1 cellular context compared by ENCODE assay signal in the genomic region with DNA sequence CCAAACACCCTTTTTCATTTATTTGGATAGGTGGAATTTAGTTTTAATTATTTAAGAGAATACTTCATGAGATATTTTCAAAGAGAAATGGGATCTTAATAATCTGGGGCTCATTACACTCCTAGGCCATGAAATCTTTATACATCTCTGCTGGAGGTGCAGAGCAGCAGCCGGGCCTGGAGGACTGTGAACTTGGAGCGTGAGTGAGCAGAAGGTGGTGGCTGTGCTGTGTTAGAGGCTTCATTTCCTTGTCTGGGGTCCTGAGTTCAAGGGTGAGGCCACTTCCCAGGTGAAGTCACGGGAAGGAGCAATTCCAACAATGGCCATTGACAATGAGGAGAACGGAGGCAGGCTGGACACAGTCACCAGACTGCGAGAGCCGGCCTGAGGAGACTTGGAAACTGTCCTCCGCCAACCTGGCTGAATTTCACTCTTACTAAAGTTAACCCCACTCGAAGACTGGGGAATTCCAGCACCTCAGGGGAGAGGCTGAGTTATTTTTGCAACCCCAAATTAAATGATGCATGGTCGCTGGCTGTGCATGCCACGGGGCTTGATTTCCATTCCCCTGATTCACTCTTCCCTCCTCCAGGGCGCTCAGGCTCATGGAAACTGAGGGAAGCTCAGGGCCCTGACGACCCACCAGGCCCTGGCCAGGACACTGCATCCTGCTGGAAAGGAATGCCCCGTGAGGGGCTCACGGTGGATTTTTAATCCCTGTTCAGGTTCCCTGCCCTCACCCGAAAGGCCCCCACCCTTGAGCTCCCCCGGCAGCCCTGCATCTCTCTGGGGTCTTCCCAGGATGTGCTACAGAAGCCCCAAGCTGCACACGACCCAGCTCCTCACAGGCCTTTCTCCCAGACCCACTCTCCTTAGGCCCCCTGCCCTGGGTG.
TF ChIP-seq lines count a peak whose summit lies in the region.

No MANE protein-coding gene starts in this region.

TF ChIP-seq in GM12878, 131 proteins besides CTCF, POLR2A, EP300 and RAD21 (continued from another document and continues in another):
- TF ChIP-seq, protein P1, sequence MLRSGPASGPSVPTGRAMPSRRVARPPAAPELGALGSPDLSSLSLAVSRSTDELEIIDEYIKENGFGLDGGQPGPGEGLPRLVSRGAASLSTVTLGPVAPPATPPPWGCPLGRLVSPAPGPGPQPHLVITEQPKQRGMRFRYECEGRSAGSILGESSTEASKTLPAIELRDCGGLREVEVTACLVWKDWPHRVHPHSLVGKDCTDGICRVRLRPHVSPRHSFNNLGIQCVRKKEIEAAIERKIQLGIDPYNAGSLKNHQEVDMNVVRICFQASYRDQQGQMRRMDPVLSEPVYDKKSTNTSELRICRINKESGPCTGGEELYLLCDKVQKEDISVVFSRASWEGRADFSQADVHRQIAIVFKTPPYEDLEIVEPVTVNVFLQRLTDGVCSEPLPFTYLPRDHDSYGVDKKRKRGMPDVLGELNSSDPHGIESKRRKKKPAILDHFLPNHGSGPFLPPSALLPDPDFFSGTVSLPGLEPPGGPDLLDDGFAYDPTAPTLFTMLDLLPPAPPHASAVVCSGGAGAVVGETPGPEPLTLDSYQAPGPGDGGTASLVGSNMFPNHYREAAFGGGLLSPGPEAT (IDR thresholded peaks at IDR 0.05; ENCODE audit: low read depth), result peak; percentile 94
- TF ChIP-seq NR2C2 (IDR thresholded peaks at IDR 0.05; ENCODE audit: borderline replicate concordance, control insufficient read depth, insufficient read length, low read depth) (no peak), MYC (IDR thresholded peaks at IDR 0.05; ENCODE audit: insufficient read depth, insufficient read length, insufficient replicate concordance, low read length, severe bottlenecking) (no peak), CBX3 (IDR thresholded peaks at IDR 0.05; ENCODE audit: borderline replicate concordance, low read depth) (no peak), LARP7 (IDR thresholded peaks at IDR 0.05) (no peak), BHLHE40 (IDR thresholded peaks at IDR 0.05; ENCODE audit: borderline replicate concordance in 1 of 2, low read depth in 2 of 2, low read length in 1 of 2) (peak; percentile 8 to 39; a peak in 2 of 4 replicates), MEF2A (IDR thresholded peaks at IDR 0.05; ENCODE audit: insufficient read depth, low read depth, low read length) (peak; percentile 93), ETV6 (conservative IDR thresholded peaks at IDR 0.05 in 1 of 2, IDR thresholded peaks at IDR 0.05 in 1 of 2; ENCODE audit: borderline replicate concordance in 1 of 2, low read depth in 1 of 2) (peak in 1 of 2 experiments; percentile 46; a peak in 1 of 4 replicates), MTA3 (IDR thresholded peaks at IDR 0.05; ENCODE audit: borderline replicate concordance, low read length) (no peak), PML (IDR thresholded peaks at IDR 0.05; ENCODE audit: low read length) (no peak), IRF3 (IDR thresholded peaks at IDR 0.05) (no peak), ZNF384 (IDR thresholded peaks at IDR 0.05; ENCODE audit: borderline replicate concordance, low read depth, low read length) (no peak), MYB (IDR thresholded peaks at IDR 0.05; ENCODE audit: borderline replicate concordance, low read depth, low read length) (no peak), RELA (IDR thresholded peaks at IDR 0.05; ENCODE audit: borderline replicate concordance, partially characterized antibody) (peak; percentile 97), PRDM15 (CRISPR knock-in tag; IDR thresholded peaks at IDR 0.05) (no peak), PKNOX1 (IDR thresholded peaks at IDR 0.05) (no peak), IKZF2 (IDR thresholded peaks at IDR 0.05) (peak; percentile 67 to 78), MEF2B (IDR thresholded peaks at IDR 0.05; ENCODE audit: partially characterized antibody, poor library complexity, severe bottlenecking) (peak; percentile 89), SKIL (IDR thresholded peaks at IDR 0.05; ENCODE audit: low read depth, poor library complexity, severe bottlenecking) (peak; percentile 33), ZNF207 (IDR thresholded peaks at IDR 0.05; ENCODE audit: borderline replicate concordance) (no peak), KAT2A (conservative IDR thresholded peaks at IDR 0.05; ENCODE audit: control insufficient read depth, low read depth, low read length) (no peak), SRF (IDR thresholded peaks at IDR 0.05; ENCODE audit: low read depth in 2 of 2, low read length in 2 of 2) (no peak), GATAD2B (conservative IDR thresholded peaks at IDR 0.05; ENCODE audit: low read depth) (no peak; the same call in 1 of the 2 replicates), KLF5 (IDR thresholded peaks at IDR 0.05; ENCODE audit: partially characterized antibody) (no peak), IKZF1 (conservative IDR thresholded peaks at IDR 0.05) (peak; percentile 88), SMARCA5 (IDR thresholded peaks at IDR 0.05) (no peak), SMAD1 (IDR thresholded peaks at IDR 0.05; ENCODE audit: low read depth, partially characterized antibody) (no peak), SUZ12 (IDR thresholded peaks at IDR 0.05; ENCODE audit: unreplicated experiment) (no peak), NR2F1 (conservative IDR thresholded peaks at IDR 0.05) (peak; percentile 51), CBFB (IDR thresholded peaks at IDR 0.05; ENCODE audit: low read depth) (no peak), KDM1A (IDR thresholded peaks at IDR 0.05; ENCODE audit: borderline replicate concordance) (no peak), ATF7 (IDR thresholded peaks at IDR 0.05; ENCODE audit: low read depth) (0 out of 2 replicates have a peak, but pooled peaks have one; percentile 11), ZBED1 (IDR thresholded peaks at IDR 0.05; ENCODE audit: borderline replicate concordance) (no peak; the same call in 1 of the 2 replicates), CBX5 (IDR thresholded peaks at IDR 0.05; ENCODE audit: low read depth) (no peak), TCF7 (IDR thresholded peaks at IDR 0.05; ENCODE audit: borderline replicate concordance) (no peak), SIN3A (IDR thresholded peaks at IDR 0.05; ENCODE audit: low read depth, low read length) (no peak), IRF4 (IDR thresholded peaks at IDR 0.05; ENCODE audit: low read depth, low read length) (no peak), SMC3 (IDR thresholded peaks at IDR 0.05; ENCODE audit: borderline replicate concordance, low read length) (no peak)
- TF ChIP-seq, protein P2, sequence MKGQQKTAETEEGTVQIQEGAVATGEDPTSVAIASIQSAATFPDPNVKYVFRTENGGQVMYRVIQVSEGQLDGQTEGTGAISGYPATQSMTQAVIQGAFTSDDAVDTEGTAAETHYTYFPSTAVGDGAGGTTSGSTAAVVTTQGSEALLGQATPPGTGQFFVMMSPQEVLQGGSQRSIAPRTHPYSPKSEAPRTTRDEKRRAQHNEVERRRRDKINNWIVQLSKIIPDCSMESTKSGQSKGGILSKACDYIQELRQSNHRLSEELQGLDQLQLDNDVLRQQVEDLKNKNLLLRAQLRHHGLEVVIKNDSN (IDR thresholded peaks at IDR 0.05; ENCODE audit: borderline replicate concordance, extremely low read length, insufficient read depth, low read depth, low read length), result no peak
- TF ChIP-seq, protein P3, sequence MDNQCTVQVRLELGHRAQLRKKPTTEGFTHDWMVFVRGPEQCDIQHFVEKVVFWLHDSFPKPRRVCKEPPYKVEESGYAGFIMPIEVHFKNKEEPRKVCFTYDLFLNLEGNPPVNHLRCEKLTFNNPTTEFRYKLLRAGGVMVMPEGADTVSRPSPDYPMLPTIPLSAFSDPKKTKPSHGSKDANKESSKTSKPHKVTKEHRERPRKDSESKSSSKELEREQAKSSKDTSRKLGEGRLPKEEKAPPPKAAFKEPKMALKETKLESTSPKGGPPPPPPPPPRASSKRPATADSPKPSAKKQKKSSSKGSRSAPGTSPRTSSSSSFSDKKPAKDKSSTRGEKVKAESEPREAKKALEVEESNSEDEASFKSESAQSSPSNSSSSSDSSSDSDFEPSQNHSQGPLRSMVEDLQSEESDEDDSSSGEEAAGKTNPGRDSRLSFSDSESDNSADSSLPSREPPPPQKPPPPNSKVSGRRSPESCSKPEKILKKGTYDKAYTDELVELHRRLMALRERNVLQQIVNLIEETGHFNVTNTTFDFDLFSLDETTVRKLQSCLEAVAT (IDR thresholded peaks at IDR 0.05), result no peak
- TF ChIP-seq, protein P4, sequence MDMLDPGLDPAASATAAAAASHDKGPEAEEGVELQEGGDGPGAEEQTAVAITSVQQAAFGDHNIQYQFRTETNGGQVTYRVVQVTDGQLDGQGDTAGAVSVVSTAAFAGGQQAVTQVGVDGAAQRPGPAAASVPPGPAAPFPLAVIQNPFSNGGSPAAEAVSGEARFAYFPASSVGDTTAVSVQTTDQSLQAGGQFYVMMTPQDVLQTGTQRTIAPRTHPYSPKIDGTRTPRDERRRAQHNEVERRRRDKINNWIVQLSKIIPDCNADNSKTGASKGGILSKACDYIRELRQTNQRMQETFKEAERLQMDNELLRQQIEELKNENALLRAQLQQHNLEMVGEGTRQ (IDR thresholded peaks at IDR 0.05; ENCODE audit: borderline replicate concordance, low read depth, low read length), result no peak
- TF ChIP-seq, protein P5, sequence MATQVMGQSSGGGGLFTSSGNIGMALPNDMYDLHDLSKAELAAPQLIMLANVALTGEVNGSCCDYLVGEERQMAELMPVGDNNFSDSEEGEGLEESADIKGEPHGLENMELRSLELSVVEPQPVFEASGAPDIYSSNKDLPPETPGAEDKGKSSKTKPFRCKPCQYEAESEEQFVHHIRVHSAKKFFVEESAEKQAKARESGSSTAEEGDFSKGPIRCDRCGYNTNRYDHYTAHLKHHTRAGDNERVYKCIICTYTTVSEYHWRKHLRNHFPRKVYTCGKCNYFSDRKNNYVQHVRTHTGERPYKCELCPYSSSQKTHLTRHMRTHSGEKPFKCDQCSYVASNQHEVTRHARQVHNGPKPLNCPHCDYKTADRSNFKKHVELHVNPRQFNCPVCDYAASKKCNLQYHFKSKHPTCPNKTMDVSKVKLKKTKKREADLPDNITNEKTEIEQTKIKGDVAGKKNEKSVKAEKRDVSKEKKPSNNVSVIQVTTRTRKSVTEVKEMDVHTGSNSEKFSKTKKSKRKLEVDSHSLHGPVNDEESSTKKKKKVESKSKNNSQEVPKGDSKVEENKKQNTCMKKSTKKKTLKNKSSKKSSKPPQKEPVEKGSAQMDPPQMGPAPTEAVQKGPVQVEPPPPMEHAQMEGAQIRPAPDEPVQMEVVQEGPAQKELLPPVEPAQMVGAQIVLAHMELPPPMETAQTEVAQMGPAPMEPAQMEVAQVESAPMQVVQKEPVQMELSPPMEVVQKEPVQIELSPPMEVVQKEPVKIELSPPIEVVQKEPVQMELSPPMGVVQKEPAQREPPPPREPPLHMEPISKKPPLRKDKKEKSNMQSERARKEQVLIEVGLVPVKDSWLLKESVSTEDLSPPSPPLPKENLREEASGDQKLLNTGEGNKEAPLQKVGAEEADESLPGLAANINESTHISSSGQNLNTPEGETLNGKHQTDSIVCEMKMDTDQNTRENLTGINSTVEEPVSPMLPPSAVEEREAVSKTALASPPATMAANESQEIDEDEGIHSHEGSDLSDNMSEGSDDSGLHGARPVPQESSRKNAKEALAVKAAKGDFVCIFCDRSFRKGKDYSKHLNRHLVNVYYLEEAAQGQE (IDR thresholded peaks at IDR 0.05; ENCODE audit: low read depth, low read length), result no peak
